20 cellular contexts compared by ENCODE assay signal in genomic region chr3:178003756-178004155, GRCh38.
DNase-seq lines count a peak whose midpoint lies in the region; ATAC-seq and TF ChIP-seq lines count a peak whose summit lies in the region.
"Had no signal": no experiment of that assay in that cellular context is flagged by ENCODE, and none has a peak within 500 bp of the region (broad histone marks: within the 10 kb centered on the region; RNA-seq: fewer than 3 reads in every experiment).

No MANE protein-coding gene starts in this region.

- H3K36me3 Mint-ChIP-seq in activated CD4-positive, alpha-beta T cell treated with anti-CD3 and anti-CD28 coated beads, Interleukin-2, amount 10 ng/mL, durations not matched to agents 24 days and 14 days (ENCODE audit: low read depth) = peaks cover 26% of the 10 kb centered on the region

- intact Hi-C loops in activated CD4-positive, alpha-beta T cell treated with anti-CD3 and anti-CD28 coated beads, Interleukin-2, amount 10 ng/mL, durations not matched to agents 24 days and 14 days (cut with micrococcal nuclease) = loop anchor here (2.0 to 10.0 kb wide), 7 partner anchors 76 to 1144 kb away; partner anchors contain the start of gene PIK3CA

- TF ChIP-seq POLR2A in NB4 (IDR thresholded peaks at IDR 0.05; ENCODE audit: extremely low read depth, insufficient read length) = no peak

- no peaks in the 10 kb centered on the region for H3K27me3 Mint-ChIP-seq in activated CD4-positive, alpha-beta T cell treated with anti-CD3 and anti-CD28 coated beads, Interleukin-2, amount 10 ng/mL, durations not matched to agents 24 days and 14 days
- H3K27me3 Mint-ChIP-seq: activated naive CD4-positive, alpha-beta T cell treated with anti-CD3 and anti-CD28 coated beads, Interleukin-2, amount 10 ng/mL, durations not matched to agents 7 days and 5 days had no signal

- H3K27ac Mint-ChIP-seq in activated CD4-positive, alpha-beta T cell treated with anti-CD3 and anti-CD28 coated beads, Interleukin-2, amount 10 ng/mL, durations not matched to agents 24 days and 14 days = peak overlapping the region; percentile 27
- H3K27ac Mint-ChIP-seq: activated naive CD4-positive, alpha-beta T cell treated with anti-CD3 and anti-CD28 coated beads, Interleukin-2, amount 10 ng/mL, durations not matched to agents 7 days and 5 days had no signal

- no peak for DNase-seq in activated CD4-positive, alpha-beta T cell treated with anti-CD3 and anti-CD28 coated beads, Interleukin-2, amount 10 ng/mL, durations not matched to agents 24 days and 14 days
- DNase-seq in activated CD4-positive, alpha-beta T cell treated with anti-CD3 and anti-CD28 coated beads, Interleukin-2, amount 50 U/mL, for 48 hours = no peak
- DNase-seq in NB4 (ENCODE audit: low read depth) (peak; percentile 34), amniotic epithelial cell (ENCODE audit: low read depth) (peak; percentile 74), non-pigmented ciliary epithelial cell (ENCODE audit: low read depth) (peak; percentile 15), retina (no peak)
- DNase-seq: 8988T; activated naive CD4-positive, alpha-beta T cell treated with anti-CD3 and anti-CD28 coated beads, Interleukin-2, amount 10 ng/mL, durations not matched to agents 7 days and 5 days; effector CD4-positive, alpha-beta T cell; left colon; NCI-H1417; NCI-H2171 treated with DMSO at 0.1 percent for 48 hours; NCI-H774; small intestine had no signal

- no peak overlapping the region for H3K4me3 ChIP-seq in NB4 (ENCODE audit: low read depth, low read length)
- H3K4me3 ChIP-seq: K562, tibial nerve had no signal

- peaks cover 31% of the 10 kb centered on the region for H3K4me1 Mint-ChIP-seq in activated CD4-positive, alpha-beta T cell treated with anti-CD3 and anti-CD28 coated beads, Interleukin-2, amount 10 ng/mL, durations not matched to agents 24 days and 14 days

- ATAC-seq in GM19467 (IDR thresholded peaks at IDR 0.05; ENCODE audit: unreplicated experiment) (no peak), GM18517 (IDR thresholded peaks at IDR 0.05; ENCODE audit: unreplicated experiment) (no peak)
- ATAC-seq: activated CD4-positive, CD25-positive, alpha-beta regulatory T cell treated with anti-CD3 and anti-CD28 coated beads, Interleukin-2, amount 50 U/mL, for 24 hours; K562; left colon had no signal

- no peak overlapping the region for H3K4me3 Mint-ChIP-seq in activated CD4-positive, alpha-beta T cell treated with anti-CD3 and anti-CD28 coated beads, Interleukin-2, amount 10 ng/mL, durations not matched to agents 24 days and 14 days
- H3K4me3 Mint-ChIP-seq: activated naive CD4-positive, alpha-beta T cell treated with anti-CD3 and anti-CD28 coated beads, Interleukin-2, amount 10 ng/mL, durations not matched to agents 7 days and 5 days; T-helper 2 cell treated with Interferon-gamma antibody and Interleukin-4, amounts not matched to agents 5 μg/mL and 100 μg/mL, for 36 hours had no signal

- peaks cover 23% of the 10 kb centered on the region for H3K9me3 Mint-ChIP-seq in activated CD4-positive, alpha-beta T cell treated with anti-CD3 and anti-CD28 coated beads, Interleukin-2, amount 10 ng/mL, durations not matched to agents 24 days and 14 days

- TF ChIP-seq CTCF in NB4 (IDR thresholded peaks at IDR 0.05; ENCODE audit: low read depth, low read length) = no peak

Comparison
In these comparisons a context has a peak if more than half of its experiments do, and no peak if none do; other contexts are left out.
1. DNase-seq: peak in NB4 (single experiment), amniotic epithelial cell (single experiment) and non-pigmented ciliary epithelial cell (single experiment); none in activated CD4-positive, alpha-beta T cell treated with anti-CD3 and anti-CD28 coated beads, Interleukin-2, amount 10 ng/mL, durations not matched to agents 24 days and 14 days (single experiment), activated CD4-positive, alpha-beta T cell treated with anti-CD3 and anti-CD28 coated beads, Interleukin-2, amount 50 U/mL, for 48 hours (0 of 2) and retina (single experiment).